Comparison of ENCODE assay signal across 8 cellular contexts in genomic region chr1:31062162-31062866, GRCh38. TPM values are rescaled to one million over a fixed set of nuclear protein-coding genes. Genes with fewer than 3 reads are reported as not detected.
DNase-seq lines count a peak whose midpoint lies in the region; ATAC-seq, FAIRE-seq and TF ChIP-seq lines count a peak whose summit lies in the region.
"Not testable (repeated sequence)": the region's sequence is repeated elsewhere in the genome, so short reads cannot be mapped to it uniquely, and the experiment has no call there.

No MANE protein-coding gene starts in this region.

- not testable (repeated sequence) for H3K9me1 ChIP-seq in keratinocyte (ENCODE audit: control insufficient read depth, extremely low read depth, insufficient read depth, low read length)

- peaks cover 20% of the 10 kb centered on the region for H3K4me1 ChIP-seq in Karpas-422 (ENCODE audit: low read length)
- H3K4me1 ChIP-seq in keratinocyte (ENCODE audit: control insufficient read depth, extremely low read depth, insufficient read depth, low read length): peaks cover 16% of the 10 kb centered on the region
- peaks cover 60% of the 10 kb centered on the region for H3K4me1 ChIP-seq in suprapubic skin

- BruUV-seq in Calu3 (replicated peaks; lab: Mats Ljungman, UMichigan): not testable (repeated sequence)

- CTCF ChIA-PET in Calu3 (lab: Charles Lee): interaction anchor here (0.6 kb wide), 2 partner anchors 13 to 238 kb away, joined by 3 read pairs; no protein-coding TSS in a partner anchor
- CTCF ChIA-PET in activated CD8-positive, alpha-beta T cell treated with anti-CD3 and anti-CD28 coated beads for 36 hours (lab: Charles Lee): not testable (repeated sequence)

- H3K27ac ChIP-seq in Karpas-422 (ENCODE audit: low read length); suprapubic skin: not testable (repeated sequence)
- H3K27ac ChIP-seq in keratinocyte (ENCODE audit: control insufficient read depth, insufficient read depth, low read length): peak overlapping the region; percentile 98

- DNase-seq in Calu3 (peak; percentile 21), Karpas-422 (peak; percentile 2), NCI-H748 treated with DMSO at 0.1 percent for 48 hours (lab: John Stamatoyannopoulos, UW) (peak; percentile 75), cerebellar cortex (ENCODE audit: low spot score) (peak; percentile 20)
- not testable (repeated sequence) for DNase-seq in activated CD8-positive, alpha-beta T cell treated with anti-CD3 and anti-CD28 coated beads for 36 hours; keratinocyte (ENCODE audit: low read depth, low spot score); neural crest cell (ENCODE audit: low read depth, low spot score); suprapubic skin (ENCODE audit: low spot score in 2 of 2)

- TF ChIP-seq CTCF in Calu3 (IDR thresholded peaks at IDR 0.05; ENCODE audit: unreplicated experiment); activated CD8-positive, alpha-beta T cell treated with anti-CD3 and anti-CD28 coated beads for 36 hours (IDR thresholded peaks at IDR 0.05); keratinocyte (optimal IDR thresholded peaks at IDR 0.05 in 1 of 3, IDR thresholded peaks at IDR 0.05 in 1 of 3, conservative IDR thresholded peaks at IDR 0.05 in 1 of 3; ENCODE audit: extremely low read depth in 1 of 3, insufficient read depth in 2 of 3, low read length in 3 of 3); neural crest cell (conservative IDR thresholded peaks at IDR 0.05); suprapubic skin (IDR thresholded peaks at IDR 0.05): not testable (repeated sequence)

- not testable (repeated sequence) for H3K9me2 ChIP-seq in Karpas-422 (replicated peaks; ENCODE audit: insufficient read depth, low read length)

- H3K27ac Mint-ChIP-seq in Calu3 (ENCODE audit: unreplicated experiment) (peak overlapping the region; percentile 100), neural crest cell (ENCODE audit: unreplicated experiment) (peak overlapping the region; percentile 27)
- peak overlapping the region; percentile 26 for H3K27ac Mint-ChIP-seq in activated CD8-positive, alpha-beta T cell treated with anti-CD3 and anti-CD28 coated beads for 36 hours

- H2AFZ ChIP-seq in Karpas-422 (ENCODE audit: low read length); keratinocyte (ENCODE audit: control insufficient read depth, low read length): not testable (repeated sequence)

- not testable (repeated sequence) for H3K27me3 Mint-ChIP-seq in Calu3 (ENCODE audit: unreplicated experiment); activated CD8-positive, alpha-beta T cell treated with anti-CD3 and anti-CD28 coated beads for 36 hours; neural crest cell (ENCODE audit: low read depth)

- H3K4me1 Mint-ChIP-seq in Calu3 (ENCODE audit: low read depth, unreplicated experiment): not testable (repeated sequence)
- peaks cover 48% of the 10 kb centered on the region for H3K4me1 Mint-ChIP-seq in activated CD8-positive, alpha-beta T cell treated with anti-CD3 and anti-CD28 coated beads for 36 hours (ENCODE audit: low read depth)
- peaks cover 35% of the 10 kb centered on the region for H3K4me1 Mint-ChIP-seq in neural crest cell

- H3K9me3 Mint-ChIP-seq in Calu3 (ENCODE audit: low read depth, unreplicated experiment); activated CD8-positive, alpha-beta T cell treated with anti-CD3 and anti-CD28 coated beads for 36 hours; neural crest cell: not testable (repeated sequence)

- not testable (repeated sequence) for FAIRE-seq in keratinocyte (lab: Jason Lieb, UNC)

- TF ChIP-seq POLR2A in suprapubic skin (IDR thresholded peaks at IDR 0.05): not testable (repeated sequence)

- H3K4me3 ChIP-seq in Karpas-422 (ENCODE audit: low read length): not testable (repeated sequence)
- H3K4me3 ChIP-seq in keratinocyte (ENCODE audit: control insufficient read depth in 2 of 3, extremely low read depth in 1 of 3, insufficient read depth in 2 of 3, low read depth in 1 of 3, low read length in 3 of 3): peak overlapping the region; percentile 82 to 100 (median 100)
- peak overlapping the region; percentile 80 for H3K4me3 ChIP-seq in suprapubic skin

- ATAC-seq in activated CD8-positive, alpha-beta T cell treated with anti-CD3 and anti-CD28 coated beads for 36 hours: not testable (repeated sequence)

- H3K4me3 Mint-ChIP-seq in Calu3 (ENCODE audit: low read depth, unreplicated experiment) (peak overlapping the region; percentile 98), neural crest cell (peak overlapping the region; percentile 99)
- H3K4me3 Mint-ChIP-seq in activated CD8-positive, alpha-beta T cell treated with anti-CD3 and anti-CD28 coated beads for 36 hours: peak overlapping the region; percentile 92

- H3K36me3 Mint-ChIP-seq in Calu3 (ENCODE audit: insufficient read depth, unreplicated experiment): peaks cover 81% of the 10 kb centered on the region
- peaks cover 52% of the 10 kb centered on the region for H3K36me3 Mint-ChIP-seq in activated CD8-positive, alpha-beta T cell treated with anti-CD3 and anti-CD28 coated beads for 36 hours (ENCODE audit: low read depth)
- H3K36me3 Mint-ChIP-seq in neural crest cell (ENCODE audit: low read depth): peaks cover 11% of the 10 kb centered on the region

- H3K9ac ChIP-seq in Karpas-422 (ENCODE audit: low read length); keratinocyte (ENCODE audit: control insufficient read depth, extremely low read depth, insufficient read depth, low read length): not testable (repeated sequence)

- dilution Hi-C loops in keratinocyte (cut with MboI; ENCODE audit: extremely low pct_ligation_motif_present, low sequenced_read_pairs): not testable (repeated sequence)

- H3K4me2 ChIP-seq in Karpas-422 (ENCODE audit: low read depth, low read length, poor library complexity, severe bottlenecking) (peak overlapping the region; percentile 83), keratinocyte (ENCODE audit: control insufficient read depth, extremely low read depth, insufficient read depth, low read depth, low read length) (peak overlapping the region; percentile 82)

- H3K36me3 ChIP-seq in Karpas-422 (ENCODE audit: insufficient read depth, low read length) (peaks cover 34% of the 10 kb centered on the region), keratinocyte (ENCODE audit: control insufficient read depth in 2 of 2, extremely low read depth in 1 of 2, insufficient read depth in 2 of 2, low read length in 2 of 2) (peaks cover 5 to 10% of the 10 kb centered on the region in 2 experiments), suprapubic skin (peaks cover 17% of the 10 kb centered on the region)

- H3K27me3 ChIP-seq in Karpas-422 (ENCODE audit: low read length); keratinocyte (ENCODE audit: control insufficient read depth, extremely low read depth, insufficient read depth, low read length); suprapubic skin: not testable (repeated sequence)

- 69% methylated on average over 14 of the region's 14 CpGs for WGBS in suprapubic skin

- intact Hi-C loops in Calu3 (cut with micrococcal nuclease; ENCODE audit: unreplicated experiment): loop anchor here (5.0 kb wide), 2 partner anchors 40 to 85 kb away; no protein-coding TSS in a partner anchor
- intact Hi-C loops in activated CD8-positive, alpha-beta T cell treated with anti-CD3 and anti-CD28 coated beads for 36 hours (cut with micrococcal nuclease): loop anchor here (10.0 kb wide), 1 partner anchor 48 kb away; no protein-coding TSS in a partner anchor

- H3K79me2 ChIP-seq in Karpas-422 (ENCODE audit: low read length) (peaks cover 82% of the 10 kb centered on the region), keratinocyte (ENCODE audit: control insufficient read depth, insufficient read depth, low read length) (peaks cover 82% of the 10 kb centered on the region)

- not testable (repeated sequence) for H3K9me3 ChIP-seq in Karpas-422 (ENCODE audit: low read length); keratinocyte (ENCODE audit: control insufficient read depth, low read depth, low read length); suprapubic skin

- H4K20me1 ChIP-seq in Karpas-422 (ENCODE audit: insufficient read depth, low read depth, low read length): peaks cover 61% of the 10 kb centered on the region
- H4K20me1 ChIP-seq in keratinocyte (ENCODE audit: control insufficient read depth, extremely low read depth, insufficient read depth, low read length): peaks cover 44% of the 10 kb centered on the region

- POLR2A ChIA-PET in activated CD8-positive, alpha-beta T cell treated with anti-CD3 and anti-CD28 coated beads for 36 hours (lab: Charles Lee): interaction anchor here (1.5 kb wide), 1 partner anchor 52 kb away, joined by 8 read pairs; no protein-coding TSS in a partner anchor

- not testable (repeated sequence) for TF ChIP-seq EP300 in suprapubic skin (IDR thresholded peaks at IDR 0.05)

RNA-seq across cellular contexts. Expression of gene PUM1, which starts 3.2 kb away (rescaled TPM):
- total RNA-seq in Calu3 (2022) (161 and 163 TPM in 2 replicates), neural crest cell (164 and 165 TPM in 2 replicates), suprapubic skin (100 to 1,000 TPM; 100 to 132 (median 110) TPM)
- 64.0 and 96.2 TPM in 2 replicates for total RNA-seq in Karpas-422 (2014; rRNA removed; shearing (Covaris generic); ENCODE audit: low replicate concordance)
- total RNA-seq in activated CD8-positive, alpha-beta T cell treated with anti-CD3 and anti-CD28 coated beads for 36 hours: 10 to 100 TPM; 98.0 to 99.0 TPM
- polyA plus RNA-seq in keratinocyte: 64.0 to 86.4 TPM (median 68.6 TPM) in 3 replicates
- 56.7 TPM for polyA plus RNA-seq in keratinocyte (2011; ENCODE audit: low read depth)
- 53.6 and 62.4 TPM in 2 replicates for polyA plus RNA-seq in keratinocyte (2011; cell fraction: cytosol; rRNA removed)
- 145 and 192 TPM in 2 replicates for polyA plus RNA-seq in keratinocyte (2011; cell fraction: nucleus; rRNA removed)
- polyA plus RNA-seq in keratinocyte (2012; ENCODE audit: low replicate concordance): 41.4 and 57.5 TPM in 2 replicates
- 299 to 558 TPM (median 361 TPM) in 3 replicates for polyA minus RNA-seq in keratinocyte
- polyA minus RNA-seq in keratinocyte (2011; cell fraction: cytosol; rRNA and poly(A)+ RNA removed): 75.8 TPM
- polyA minus RNA-seq in keratinocyte (2011; cell fraction: nucleus; rRNA and poly(A)+ RNA removed): 119 and 208 TPM in 2 replicates

Comparison
In these comparisons a context has a peak if more than half of its experiments do, and no peak if none do; other contexts are left out.
1. H3K27ac Mint-ChIP-seq: peak in every context shown above with its lines; median percentile 100 in Calu3; 27 in neural crest cell; 26 in activated CD8-positive, alpha-beta T cell treated with anti-CD3 and anti-CD28 coated beads for 36 hours.